8 cellular contexts compared by ENCODE assay signal in the genomic region with DNA sequence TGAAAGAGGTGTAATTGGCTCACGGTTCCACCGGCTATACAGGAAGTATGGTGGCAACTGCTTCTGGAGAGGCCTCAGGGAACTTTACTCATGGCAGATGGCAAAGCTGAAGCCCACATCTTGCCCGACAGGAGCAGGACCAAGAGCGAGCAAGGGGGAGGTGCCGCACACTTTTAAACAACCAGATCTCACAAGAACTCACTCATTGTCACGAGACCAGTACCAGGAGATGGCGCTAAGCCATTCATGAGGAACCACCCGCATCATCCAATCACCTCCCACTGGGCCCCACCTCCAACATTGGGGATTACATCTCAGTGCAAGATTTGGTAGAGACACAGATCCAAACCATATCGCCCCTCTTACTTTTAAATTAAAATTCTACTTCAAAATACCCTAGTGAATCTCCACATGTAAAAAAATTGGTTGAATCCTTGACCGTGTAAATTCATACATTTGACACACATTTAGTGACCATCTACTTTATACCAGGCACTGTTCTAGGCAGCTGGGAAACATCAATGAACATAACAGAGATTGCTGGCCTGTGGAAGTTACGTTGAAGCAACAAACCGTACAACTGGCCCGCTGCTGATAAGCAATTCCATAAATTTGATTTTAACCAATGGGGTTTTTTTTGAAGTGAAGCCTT.
DNase-seq lines count a peak whose midpoint lies in the region; ATAC-seq, FAIRE-seq and TF ChIP-seq lines count a peak whose summit lies in the region.

No MANE protein-coding gene starts in this region.

- in situ Hi-C loops in SK-MEL-5 (cut with HindIII; ENCODE audit: low pct_unique_long_range_greater_than_20kb, low sequenced_read_pairs) = loop anchor here (25.0 kb wide), 1 partner anchor 221 kb away; no protein-coding TSS in a partner anchor

- TF ChIP-seq POLR2A in GM12891 (IDR thresholded peaks at IDR 0.05; ENCODE audit: low read depth, low read length) = no peak

- FAIRE-seq in GM12891 (lab: Jason Lieb, UNC) = peak; percentile 90

- ATAC-seq in esophagus mucosa (peak; percentile 35), GM21737 (IDR thresholded peaks at IDR 0.05; ENCODE audit: unreplicated experiment) (no peak), GM18870 (IDR thresholded peaks at IDR 0.05; ENCODE audit: unreplicated experiment) (no peak)

- DNase-seq in A172 (ENCODE audit: low spot score) = peak; percentile 21
- no peak for DNase-seq in GM12891 (ENCODE audit: insufficient read length, low spot score)
- peak; percentile 37 for DNase-seq in SK-MEL-5 (ENCODE audit: low read depth, low spot score)
- DNase-seq in RKO (ENCODE audit: low spot score) = no peak
- DNase-seq in AG08395 (ENCODE audit: low spot score) = no peak

TF ChIP-seq in GM12891, 5 proteins besides CTCF, POLR2A, EP300 and RAD21:
- no peak for TF ChIP-seq TAF1 (IDR thresholded peaks at IDR 0.05; ENCODE audit: low read depth, low read length)
- no peak for TF ChIP-seq POLR2AphosphoS5 (IDR thresholded peaks at IDR 0.05; ENCODE audit: low read depth, low read length)
- no peak for TF ChIP-seq SPI1 (IDR thresholded peaks at IDR 0.05; ENCODE audit: low read depth, low read length)
- no peak for TF ChIP-seq POU2F2 (IDR thresholded peaks at IDR 0.05; ENCODE audit: low read depth, low read length)
- no peak for TF ChIP-seq PAX5 (IDR thresholded peaks at IDR 0.05; ENCODE audit: insufficient read depth, low read length, severe bottlenecking)

Comparison
In these comparisons a context has a peak if more than half of its experiments do, and no peak if none do; other contexts are left out.
1. DNase-seq: peak in A172 (single experiment) and SK-MEL-5 (single experiment); none in GM12891 (single experiment), RKO (single experiment) and AG08395 (single experiment).